Comparison of ENCODE assay signal across 1 cellular context in the genomic region with DNA sequence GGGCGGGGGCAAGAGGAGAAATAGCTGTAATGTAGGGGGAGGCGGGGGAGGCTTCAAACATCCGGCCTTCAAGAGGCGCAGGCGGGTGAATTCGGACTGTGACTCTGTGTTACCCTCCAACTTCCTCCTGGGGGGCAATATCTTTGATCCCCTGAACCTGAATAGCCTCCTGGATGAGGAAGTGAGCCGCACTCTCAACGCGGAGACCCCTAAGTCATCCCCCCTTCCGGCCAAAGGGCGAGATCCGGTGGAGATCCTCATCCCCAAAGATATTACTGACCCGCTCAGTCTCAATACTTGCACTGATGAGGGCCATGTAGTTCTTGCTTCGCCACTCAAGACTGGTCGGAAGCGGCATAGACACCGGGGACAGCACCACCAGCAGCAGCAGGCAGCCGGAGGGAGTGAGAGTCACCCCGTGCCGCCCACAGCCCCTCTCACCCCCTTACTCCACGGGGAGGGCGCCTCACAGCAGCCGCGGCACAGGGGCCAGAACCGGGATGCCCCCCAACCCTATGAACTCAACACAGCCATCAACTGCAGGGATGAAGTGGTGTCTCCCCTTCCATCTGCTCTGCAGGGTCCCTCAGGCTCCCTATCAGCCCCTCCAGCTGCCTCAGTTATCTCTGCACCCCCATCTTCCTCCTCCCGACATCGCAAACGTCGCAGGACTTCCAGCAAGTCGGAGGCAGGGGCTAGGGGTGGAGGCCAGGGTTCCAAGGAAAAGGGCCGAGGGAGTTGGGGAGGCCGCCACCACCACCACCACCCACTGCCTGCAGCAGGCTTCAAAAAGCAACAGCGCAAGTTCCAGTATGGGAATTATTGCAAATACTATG.
TF ChIP-seq lines count a peak whose summit lies in the region.

No MANE protein-coding gene starts in this region.

TF ChIP-seq in K562, 482 proteins besides CTCF, POLR2A, EP300 and RAD21 (continued from another document):
- TF ChIP-seq, protein P1, sequence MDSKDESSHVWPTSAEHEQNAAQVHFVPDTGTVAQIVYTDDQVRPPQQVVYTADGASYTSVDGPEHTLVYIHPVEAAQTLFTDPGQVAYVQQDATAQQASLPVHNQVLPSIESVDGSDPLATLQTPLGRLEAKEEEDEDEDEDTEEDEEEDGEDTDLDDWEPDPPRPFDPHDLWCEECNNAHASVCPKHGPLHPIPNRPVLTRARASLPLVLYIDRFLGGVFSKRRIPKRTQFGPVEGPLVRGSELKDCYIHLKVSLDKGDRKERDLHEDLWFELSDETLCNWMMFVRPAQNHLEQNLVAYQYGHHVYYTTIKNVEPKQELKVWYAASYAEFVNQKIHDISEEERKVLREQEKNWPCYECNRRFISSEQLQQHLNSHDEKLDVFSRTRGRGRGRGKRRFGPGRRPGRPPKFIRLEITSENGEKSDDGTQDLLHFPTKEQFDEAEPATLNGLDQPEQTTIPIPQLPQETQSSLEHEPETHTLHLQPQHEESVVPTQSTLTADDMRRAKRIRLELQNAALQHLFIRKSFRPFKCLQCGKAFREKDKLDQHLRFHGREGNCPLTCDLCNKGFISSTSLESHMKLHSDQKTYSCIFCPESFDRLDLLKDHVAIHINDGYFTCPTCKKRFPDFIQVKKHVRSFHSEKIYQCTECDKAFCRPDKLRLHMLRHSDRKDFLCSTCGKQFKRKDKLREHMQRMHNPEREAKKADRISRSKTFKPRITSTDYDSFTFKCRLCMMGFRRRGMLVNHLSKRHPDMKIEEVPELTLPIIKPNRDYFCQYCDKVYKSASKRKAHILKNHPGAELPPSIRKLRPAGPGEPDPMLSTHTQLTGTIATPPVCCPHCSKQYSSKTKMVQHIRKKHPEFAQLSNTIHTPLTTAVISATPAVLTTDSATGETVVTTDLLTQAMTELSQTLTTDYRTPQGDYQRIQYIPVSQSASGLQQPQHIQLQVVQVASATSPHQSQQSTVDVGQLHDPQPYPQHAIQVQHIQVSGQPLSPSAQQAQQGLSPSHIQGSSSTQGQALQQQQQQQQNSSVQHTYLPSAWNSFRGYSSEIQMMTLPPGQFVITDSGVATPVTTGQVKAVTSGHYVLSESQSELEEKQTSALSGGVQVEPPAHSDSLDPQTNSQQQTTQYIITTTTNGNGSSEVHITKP (IDR thresholded peaks at IDR 0.05; ENCODE audit: partially characterized antibody) = peak; percentile 18
- TF ChIP-seq, protein P2, sequence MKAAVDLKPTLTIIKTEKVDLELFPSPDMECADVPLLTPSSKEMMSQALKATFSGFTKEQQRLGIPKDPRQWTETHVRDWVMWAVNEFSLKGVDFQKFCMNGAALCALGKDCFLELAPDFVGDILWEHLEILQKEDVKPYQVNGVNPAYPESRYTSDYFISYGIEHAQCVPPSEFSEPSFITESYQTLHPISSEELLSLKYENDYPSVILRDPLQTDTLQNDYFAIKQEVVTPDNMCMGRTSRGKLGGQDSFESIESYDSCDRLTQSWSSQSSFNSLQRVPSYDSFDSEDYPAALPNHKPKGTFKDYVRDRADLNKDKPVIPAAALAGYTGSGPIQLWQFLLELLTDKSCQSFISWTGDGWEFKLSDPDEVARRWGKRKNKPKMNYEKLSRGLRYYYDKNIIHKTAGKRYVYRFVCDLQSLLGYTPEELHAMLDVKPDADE (conservative IDR thresholded peaks at IDR 0.05; ENCODE audit: control insufficient read depth, low read depth, low read length) = no peak
- TF ChIP-seq CCAR2 (IDR thresholded peaks at IDR 0.05; ENCODE audit: low read depth, low read length) (no peak), TEAD4 (IDR thresholded peaks at IDR 0.05; ENCODE audit: low read length) (no peak), TEAD4 (CRISPR knock-in tag; IDR thresholded peaks at IDR 0.05; ENCODE audit: borderline replicate concordance) (no peak), KLF1 (tag; IDR thresholded peaks at IDR 0.05) (no peak), GABPB2 (CRISPR knock-in tag; conservative IDR thresholded peaks at IDR 0.05) (no peak), NCOR1 (IDR thresholded peaks at IDR 0.05) (peak; percentile 32; the same call in 1 of the 2 replicates), NRF1 (conservative IDR thresholded peaks at IDR 0.05 in 1 of 2, IDR thresholded peaks at IDR 0.05 in 1 of 2) (no peak), ZNF408 (CRISPR knock-in tag; IDR thresholded peaks at IDR 0.05; ENCODE audit: low read depth) (no peak), KHSRP (IDR thresholded peaks at IDR 0.05) (no peak), DACH1 (IDR thresholded peaks at IDR 0.05; ENCODE audit: partially characterized antibody) (no peak), TEAD2 (tag; IDR thresholded peaks at IDR 0.05) (no peak)
- TF ChIP-seq, protein P3, sequence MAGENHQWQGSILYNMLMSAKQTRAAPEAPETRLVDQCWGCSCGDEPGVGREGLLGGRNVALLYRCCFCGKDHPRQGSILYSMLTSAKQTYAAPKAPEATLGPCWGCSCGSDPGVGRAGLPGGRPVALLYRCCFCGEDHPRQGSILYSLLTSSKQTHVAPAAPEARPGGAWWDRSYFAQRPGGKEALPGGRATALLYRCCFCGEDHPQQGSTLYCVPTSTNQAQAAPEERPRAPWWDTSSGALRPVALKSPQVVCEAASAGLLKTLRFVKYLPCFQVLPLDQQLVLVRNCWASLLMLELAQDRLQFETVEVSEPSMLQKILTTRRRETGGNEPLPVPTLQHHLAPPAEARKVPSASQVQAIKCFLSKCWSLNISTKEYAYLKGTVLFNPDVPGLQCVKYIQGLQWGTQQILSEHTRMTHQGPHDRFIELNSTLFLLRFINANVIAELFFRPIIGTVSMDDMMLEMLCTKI (IDR thresholded peaks at IDR 0.05; ENCODE audit: partially characterized antibody) = no peak
- TF ChIP-seq, protein P4, sequence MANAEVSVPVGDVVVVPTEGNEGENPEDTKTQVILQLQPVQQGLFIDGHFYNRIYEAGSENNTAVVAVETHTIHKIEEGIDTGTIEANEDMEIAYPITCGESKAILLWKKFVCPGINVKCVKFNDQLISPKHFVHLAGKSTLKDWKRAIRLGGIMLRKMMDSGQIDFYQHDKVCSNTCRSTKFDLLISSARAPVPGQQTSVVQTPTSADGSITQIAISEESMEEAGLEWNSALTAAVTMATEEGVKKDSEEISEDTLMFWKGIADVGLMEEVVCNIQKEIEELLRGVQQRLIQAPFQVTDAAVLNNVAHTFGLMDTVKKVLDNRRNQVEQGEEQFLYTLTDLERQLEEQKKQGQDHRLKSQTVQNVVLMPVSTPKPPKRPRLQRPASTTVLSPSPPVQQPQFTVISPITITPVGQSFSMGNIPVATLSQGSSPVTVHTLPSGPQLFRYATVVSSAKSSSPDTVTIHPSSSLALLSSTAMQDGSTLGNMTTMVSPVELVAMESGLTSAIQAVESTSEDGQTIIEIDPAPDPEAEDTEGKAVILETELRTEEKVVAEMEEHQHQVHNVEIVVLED (CRISPR knock-in tag; IDR thresholded peaks at IDR 0.05) = no peak
- TF ChIP-seq, protein P5, sequence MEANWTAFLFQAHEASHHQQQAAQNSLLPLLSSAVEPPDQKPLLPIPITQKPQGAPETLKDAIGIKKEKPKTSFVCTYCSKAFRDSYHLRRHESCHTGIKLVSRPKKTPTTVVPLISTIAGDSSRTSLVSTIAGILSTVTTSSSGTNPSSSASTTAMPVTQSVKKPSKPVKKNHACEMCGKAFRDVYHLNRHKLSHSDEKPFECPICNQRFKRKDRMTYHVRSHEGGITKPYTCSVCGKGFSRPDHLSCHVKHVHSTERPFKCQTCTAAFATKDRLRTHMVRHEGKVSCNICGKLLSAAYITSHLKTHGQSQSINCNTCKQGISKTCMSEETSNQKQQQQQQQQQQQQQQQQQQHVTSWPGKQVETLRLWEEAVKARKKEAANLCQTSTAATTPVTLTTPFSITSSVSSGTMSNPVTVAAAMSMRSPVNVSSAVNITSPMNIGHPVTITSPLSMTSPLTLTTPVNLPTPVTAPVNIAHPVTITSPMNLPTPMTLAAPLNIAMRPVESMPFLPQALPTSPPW (CRISPR knock-in tag; IDR thresholded peaks at IDR 0.05) = no peak
